In the genomic region with DNA sequence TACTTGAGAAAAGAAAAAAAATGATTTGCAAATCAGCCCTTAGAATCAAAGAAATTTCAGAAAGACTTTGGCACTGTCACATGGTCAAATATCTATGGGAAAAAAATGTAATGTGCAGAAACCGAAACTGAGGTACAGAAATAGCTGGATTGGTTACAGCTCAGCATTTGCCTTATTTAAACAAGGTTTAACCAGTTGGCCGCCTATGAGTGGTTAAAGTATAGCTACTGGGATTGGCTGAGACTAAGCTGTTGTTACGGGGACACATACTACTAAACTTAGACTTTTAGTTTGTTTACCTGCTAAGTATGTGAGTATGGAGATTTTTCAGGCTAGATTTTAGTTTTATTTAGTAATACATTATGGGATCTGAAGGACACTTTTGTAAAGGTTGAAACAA, we compare ENCODE assay signal across 26 cellular contexts. TPM values are rescaled to one million over a fixed set of nuclear protein-coding genes. Genes with fewer than 3 reads are reported as not detected.
DNase-seq lines count a peak whose midpoint lies in the region; ATAC-seq and TF ChIP-seq lines count a peak whose summit lies in the region.
"Had no signal": no experiment of that assay in that cellular context is flagged by ENCODE, and none has a peak within 500 bp of the region (broad histone marks: within the 10 kb centered on the region; RNA-seq: fewer than 3 reads in every experiment).

No MANE protein-coding gene starts in this region.

- H3K4me1 ChIP-seq in left ventricle myocardium inferior (peaks cover 48% of the 10 kb centered on the region), mucosa of descending colon (ENCODE audit: low read depth) (peaks cover 1% of the 10 kb centered on the region)

- TF ChIP-seq CTCF in GM12865 (IDR thresholded peaks at IDR 0.05; ENCODE audit: insufficient read depth, low read depth, low read length, missing control alignments) (no peak), left ventricle myocardium inferior (IDR thresholded peaks at IDR 0.05; ENCODE audit: borderline replicate concordance) (no peak), mucosa of descending colon (IDR thresholded peaks at IDR 0.05) (no peak)

- ATAC-seq in GM19351 (IDR thresholded peaks at IDR 0.05; ENCODE audit: unreplicated experiment) (peak; percentile 77), HG03565 (IDR thresholded peaks at IDR 0.05; ENCODE audit: unreplicated experiment) (peak; percentile 57), mucosa of descending colon (no peak)
- ATAC-seq: stimulated activated memory B cell treated with anti-CD40 and anti-IgM and Interleukin-4, amounts not matched to agents 10 μg/mL and 1 μg/mL and 100 μg/mL, for 72 hours had no signal

- H3K36me3 ChIP-seq in left ventricle myocardium inferior, result no peaks in the 10 kb centered on the region
- H3K36me3 ChIP-seq in mucosa of descending colon (ENCODE audit: low read depth), result no peaks in the 10 kb centered on the region

- no peaks in the 10 kb centered on the region for H3K27me3 ChIP-seq in left ventricle myocardium inferior (ENCODE audit: low read depth)

- H3K4me3 ChIP-seq in GM12865 (ENCODE audit: low read depth, low read length) (no peak overlapping the region), left ventricle myocardium inferior (peak overlapping the region; percentile 33), mucosa of descending colon (no peak overlapping the region)

- intact Hi-C loops in left ventricle myocardium inferior (cut with micrococcal nuclease) (no loop called here), mucosa of descending colon (cut with DNase I, micrococcal nuclease) (no loop called here)

- H3K27ac ChIP-seq in left ventricle myocardium inferior (replicated peaks), result peak overlapping the region; percentile 60

- H3K9me3 ChIP-seq in left ventricle myocardium inferior (replicated peaks) (no peaks in the 10 kb centered on the region), mucosa of descending colon (no peaks in the 10 kb centered on the region)

- DNase-seq in GM12865 (ENCODE audit: low read depth), result peak; percentile 11
- DNase-seq in left ventricle myocardium inferior, result no peak
- no peak for DNase-seq in NCI-H1417 treated with DMSO at 0.1 percent for 48 hours (lab: John Stamatoyannopoulos, UW)
- DNase-seq in amygdala (lab: John Stamatoyannopoulos, UW), result no peak
- DNase-seq in NCI-H748 (lab: John Stamatoyannopoulos, UW; ENCODE audit: unreplicated experiment), result no peak
- DNase-seq in mucosa of descending colon, result no peak
- DNase-seq: activated CD4-positive, alpha-beta memory T cell treated with anti-CD3 and anti-CD28 coated beads for 36 hours; activated CD4-positive, CD25-positive, alpha-beta regulatory T cell treated with anti-CD3 and anti-CD28 coated beads, Interleukin-2, amount 50 U/mL, for 72 hours; DMS53; effector CD8-positive, alpha-beta T cell; erythroblast; head of caudate nucleus; IMR-90; NCI-H2081 treated with DMSO at 0.1 percent for 48 hours; NCI-H226; NCI-H69; stimulated activated CD4-positive, alpha-beta T cell treated with anti-CD3 and anti-CD28 coated beads, Interleukin-4, amount 100 ng/mL, for 4 hours; T-helper 1 cell had no signal

RNA-seq across cellular contexts. Expression of a gene that starts 38.6 kb away (rescaled TPM):
- total RNA-seq in left ventricle myocardium inferior (0.49 TPM), mucosa of descending colon (under 1 TPM in 1 of 3 donors, not detected in 2; 0.35 TPM)
- total RNA-seq: activated T-helper 2 cell treated with anti-CD3 and anti-CD28 coated beads, Interferon-gamma antibody, Interleukin-2, Interleukin-4, amounts not matched to agents 10 μg/mL and 5 μg/mL and 100 μg/mL, durations not matched to agents 14 hours and 24 hours and 36 hours; IMR-90; kidney epithelial cell; neural crest cell; RPMI7951; urinary bladder had no signal
